8 cellular contexts compared by ENCODE assay signal in genomic region chr1:210821615-210822014, GRCh38.
"Had no signal": no experiment of that assay in that cellular context is flagged by ENCODE, and none has a peak within 500 bp of the region (broad histone marks: within the 10 kb centered on the region; RNA-seq: fewer than 3 reads in every experiment).

No MANE protein-coding gene starts in this region.

- ATAC-seq: GM12878 had no signal

- FAIRE-seq: G401.6, GM12878, GM12891, GM12892, GM18507, GM19239 had no signal

- H3K4me3 ChIP-seq: GM12878 had no signal

- DNase-seq: GDM1, GF-D8 had no signal
